Comparison of ENCODE assay signal across 8 cellular contexts in genomic region chr12:68332726-68333630, GRCh38. TPM values are rescaled to one million over a fixed set of nuclear protein-coding genes. Genes with fewer than 3 reads are reported as not detected.
DNase-seq lines count a peak whose midpoint lies in the region; TF ChIP-seq lines count a peak whose summit lies in the region.

No MANE protein-coding gene starts in this region.

- H3K9me3 ChIP-seq in Caco-2, result no peaks in the 10 kb centered on the region
- H3K9me3 ChIP-seq in OCI-LY3 (ENCODE audit: insufficient read depth, low read length), result no peaks in the 10 kb centered on the region
- H3K9me3 ChIP-seq in endodermal cell (ENCODE audit: control insufficient read depth, low read length), result no peaks in the 10 kb centered on the region
- no peaks in the 10 kb centered on the region for H3K9me3 ChIP-seq in osteoblast (ENCODE audit: low read depth, low read length)

- H3K27ac Mint-ChIP-seq in Caco-2 (ENCODE audit: unreplicated experiment) (peak overlapping the region; percentile 51), endodermal cell (peak overlapping the region; percentile 42)

- no peak for TF ChIP-seq CTCF in Caco-2 (IDR thresholded peaks at IDR 0.05; ENCODE audit: insufficient read depth in 1 of 2, low read depth in 1 of 2, low read length in 1 of 2, severe bottlenecking in 1 of 2, unreplicated experiment in 1 of 2)
- TF ChIP-seq CTCF in OCI-LY3 (IDR thresholded peaks at IDR 0.05; ENCODE audit: low read depth, low read length), result no peak
- no peak for TF ChIP-seq CTCF in endodermal cell (conservative IDR thresholded peaks at IDR 0.05)
- TF ChIP-seq CTCF in osteoblast (IDR thresholded peaks at IDR 0.05; ENCODE audit: extremely low read depth, low read depth, low read length), result no peak

- H3K36me3 Mint-ChIP-seq in Caco-2 (ENCODE audit: insufficient read depth, unreplicated experiment) (peaks cover 8% of the 10 kb centered on the region), endodermal cell (ENCODE audit: low read depth) (peaks cover 5% of the 10 kb centered on the region)

- H3K36me3 ChIP-seq in Caco-2 (ENCODE audit: control insufficient read depth, insufficient read depth, low read length) (no peaks in the 10 kb centered on the region), OCI-LY3 (replicated peaks; ENCODE audit: low read depth, low read length) (peaks cover 3% of the 10 kb centered on the region), endodermal cell (ENCODE audit: control insufficient read depth, insufficient read depth, low read length) (no peaks in the 10 kb centered on the region), osteoblast (ENCODE audit: insufficient read depth, low read length) (peaks cover 11% of the 10 kb centered on the region)

- H3K79me2 ChIP-seq in OCI-LY3 (ENCODE audit: low read length) (peaks cover 3% of the 10 kb centered on the region; the same call in 1 of the 2 replicates), osteoblast (ENCODE audit: insufficient read depth, low read length) (peaks cover 11% of the 10 kb centered on the region)

- H3K27me3 ChIP-seq in Caco-2 (replicated peaks; ENCODE audit: control insufficient read depth, insufficient read depth, low read length), result no peaks in the 10 kb centered on the region
- H3K27me3 ChIP-seq in OCI-LY3 (ENCODE audit: low read depth, low read length), result peaks cover 12% of the 10 kb centered on the region; the same call in 1 of the 2 replicates
- no peaks in the 10 kb centered on the region for H3K27me3 ChIP-seq in endodermal cell (ENCODE audit: control insufficient read depth, insufficient read depth, low read length, poor library complexity, severe bottlenecking)
- no peaks in the 10 kb centered on the region for H3K27me3 ChIP-seq in osteoblast (ENCODE audit: insufficient read depth, low read length)

- intact Hi-C loops in Caco-2 (cut with micrococcal nuclease; ENCODE audit: unreplicated experiment), result loop anchor here (1.0 to 2.0 kb wide), 5 partner anchors 11 to 354 kb away; partner anchors contain the start of genes NUP107 and RAP1B

- H2AFZ ChIP-seq in OCI-LY3 (ENCODE audit: low read depth, low read length) (peak overlapping the region; percentile 100), osteoblast (ENCODE audit: low read length) (peak overlapping the region; percentile 86)

- H3K9me3 Mint-ChIP-seq in Caco-2 (ENCODE audit: unreplicated experiment) (no peaks in the 10 kb centered on the region), endodermal cell (no peaks in the 10 kb centered on the region)

- no peak overlapping the region for H3K27ac ChIP-seq in OCI-LY3 (ENCODE audit: low read length)
- no peak overlapping the region for H3K27ac ChIP-seq in endodermal cell (ENCODE audit: low read depth, low read length)
- peak overlapping the region; percentile 47 for H3K27ac ChIP-seq in osteoblast (ENCODE audit: low read depth, low read length)

- DNase-seq in Caco-2 (no peak), endodermal cell (no peak), osteoblast (ENCODE audit: insufficient read length, low spot score, missing footprints) (no peak), NK-92 (lab: John Stamatoyannopoulos, UW; ENCODE audit: unreplicated experiment) (no peak), iPS-NIHi11 (ENCODE audit: low spot score) (no peak), NCI-H82 treated with DMSO at 0.1 percent for 48 hours (lab: John Stamatoyannopoulos, UW; ENCODE audit: unreplicated experiment) (no peak)
- DNase-seq in central memory CD4-positive, alpha-beta T cell, result no peak

- 52 to 62% methylated on average over 11 to 18 of the region's 18 CpGs for WGBS in endodermal cell (ENCODE audit: insufficient coverage in 1 of 2, insufficient read length in 1 of 2), 2 experiments

- H3K9ac ChIP-seq in OCI-LY3 (ENCODE audit: low read length) (peak overlapping the region; percentile 76), endodermal cell (ENCODE audit: extremely low read depth, low read length, poor library complexity, severe bottlenecking) (peak overlapping the region; percentile 44)

- H4K20me1 ChIP-seq in OCI-LY3 (ENCODE audit: insufficient read depth, low read length), result no peaks in the 10 kb centered on the region
- H4K20me1 ChIP-seq in osteoblast (ENCODE audit: insufficient read depth, low read length), result no peaks in the 10 kb centered on the region

- H3K4me2 ChIP-seq in OCI-LY3 (ENCODE audit: low read length) (peak overlapping the region; percentile 94), osteoblast (ENCODE audit: insufficient read depth, low read length) (peak overlapping the region; percentile 97)

- CTCF ChIA-PET in Caco-2 (lab: Charles Lee), result interaction anchor here (0.6 kb wide), 1 partner anchor 15 kb away, joined by 3 read pairs; no protein-coding TSS in a partner anchor

- peaks cover 8% of the 10 kb centered on the region for H3K4me1 Mint-ChIP-seq in Caco-2 (ENCODE audit: low read depth, unreplicated experiment)
- H3K4me1 Mint-ChIP-seq in endodermal cell, result peaks cover 32% of the 10 kb centered on the region

- H3K4me3 Mint-ChIP-seq in Caco-2 (ENCODE audit: unreplicated experiment) (peak overlapping the region; percentile 79), endodermal cell (peak overlapping the region; percentile 75)

- peak overlapping the region; percentile 55 for H3K4me3 ChIP-seq in Caco-2 (ENCODE audit: low read depth, low read length)
- peak overlapping the region; percentile 92 for H3K4me3 ChIP-seq in OCI-LY3 (ENCODE audit: low read length)
- peak overlapping the region; percentile 89 for H3K4me3 ChIP-seq in endodermal cell (ENCODE audit: low read length)
- H3K4me3 ChIP-seq in osteoblast (ENCODE audit: insufficient read depth, low read length), result peak overlapping the region; percentile 86

- TSS peak; percentile 85 for BruUV-seq in Caco-2 (replicated peaks; lab: Mats Ljungman, UMichigan)

- H3K4me1 ChIP-seq in Caco-2 (peaks cover 22% of the 10 kb centered on the region; the same call in 1 of the 2 replicates), OCI-LY3 (ENCODE audit: low read length) (peaks cover 8% of the 10 kb centered on the region; the same call in 1 of the 2 replicates), endodermal cell (ENCODE audit: control insufficient read depth, insufficient read depth, low read length) (peaks cover 6% of the 10 kb centered on the region), osteoblast (ENCODE audit: insufficient read depth, low read length) (peaks cover 15% of the 10 kb centered on the region)

- POLR2A ChIA-PET in Caco-2 (lab: Charles Lee), result no interaction called here

- no peaks in the 10 kb centered on the region for H3K27me3 Mint-ChIP-seq in Caco-2 (ENCODE audit: insufficient read depth, unreplicated experiment)
- H3K27me3 Mint-ChIP-seq in endodermal cell (ENCODE audit: insufficient read depth), result peaks cover 3% of the 10 kb centered on the region

RNA-seq across cellular contexts. Expression of gene MDM1, which starts 0.8 kb away (rescaled TPM):
- total RNA-seq in Caco-2 (2022) (19.0 and 22.2 TPM in 2 replicates), endodermal cell (10 to 100 TPM; 20.2 to 21.2 TPM), osteoblast (28.2 and 29.5 TPM in 2 replicates)
- polyA plus RNA-seq in endodermal cell (2013, experiment 1 of 2), result 19.6 TPM
- 19.4 TPM for polyA plus RNA-seq in endodermal cell (2013, experiment 2 of 2)
